Comparison of ENCODE assay signal across 21 cellular contexts in the genomic region with DNA sequence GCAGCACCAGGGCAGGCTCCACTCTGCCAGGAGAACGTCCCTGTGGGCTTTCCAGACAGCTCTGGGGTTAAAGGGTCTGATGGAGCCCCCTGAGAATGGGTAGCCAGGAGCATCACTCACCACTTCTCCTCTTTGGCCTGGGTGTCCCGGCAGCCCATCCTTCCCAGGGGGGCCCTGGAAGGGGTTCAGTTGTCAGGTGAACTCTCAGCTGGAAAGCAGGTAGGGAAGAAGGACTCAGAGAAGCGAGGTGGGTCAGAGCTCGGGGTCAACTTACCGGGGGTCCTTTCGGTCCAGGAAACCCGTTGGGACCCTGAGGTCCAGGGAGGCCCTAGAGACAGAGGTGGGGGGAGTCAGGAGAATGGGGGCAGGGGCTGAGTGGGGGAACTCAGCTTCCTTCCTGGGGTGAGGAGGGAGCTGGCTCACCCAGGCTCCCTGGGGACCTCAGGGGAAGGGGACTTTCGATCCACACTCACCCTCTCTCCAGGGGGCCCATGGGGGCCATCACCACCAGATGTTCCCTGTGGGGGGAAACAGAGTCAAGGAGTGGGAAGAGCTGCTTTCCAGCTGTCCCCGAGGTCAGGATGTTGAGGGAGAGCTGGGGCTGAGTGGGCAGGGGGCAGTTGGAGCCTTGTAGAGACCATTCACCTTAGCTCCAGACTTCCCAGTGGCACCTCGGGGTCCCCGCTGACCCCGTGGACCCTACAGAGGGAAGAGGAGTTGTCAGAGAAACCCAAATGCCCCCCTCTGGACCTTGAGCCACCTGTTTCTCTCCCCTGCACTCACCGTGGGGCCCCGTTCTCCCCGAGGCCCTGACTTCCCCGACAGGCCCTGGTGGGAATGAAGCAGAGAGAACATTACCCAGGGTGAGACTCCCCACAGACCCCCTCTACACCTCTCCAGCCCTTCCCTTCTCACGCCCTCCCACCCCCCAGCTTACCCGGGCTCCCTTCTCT.
"Had no signal": no experiment of that assay in that cellular context is flagged by ENCODE, and none has a peak within 500 bp of the region (broad histone marks: within the 10 kb centered on the region; RNA-seq: fewer than 3 reads in every experiment).

No MANE protein-coding gene starts in this region.

- H3K27ac ChIP-seq: coronary artery, neural progenitor cell, right atrium auricular region, suprapubic skin, thyroid gland, uterus had no signal

- H2AFZ ChIP-seq: neural progenitor cell had no signal

- H3K9me3 Mint-ChIP-seq: endodermal cell; naive thymus-derived CD8-positive, alpha-beta T cell; neural progenitor cell; stimulated activated effector memory CD8-positive, alpha-beta T cell treated with anti-CD3 and anti-CD28 coated beads, Interleukin-12 subunit alpha, Interleukin-12 subunit beta, amount 100 ng/mL, for 72 hours; type B pancreatic cell had no signal

- ATAC-seq: naive thymus-derived CD8-positive, alpha-beta T cell; stimulated activated effector memory CD8-positive, alpha-beta T cell treated with anti-CD3 and anti-CD28 coated beads, Interleukin-12 subunit alpha, Interleukin-12 subunit beta, amount 100 ng/mL, for 72 hours; stimulated activated naive CD8-positive, alpha-beta T cell treated with anti-CD3 and anti-CD28 coated beads, Interleukin-15, Interleukin-2, amounts not matched to agents 100 U/mL and 50 U/mL, for 24 hours had no signal

- H3K4me1 ChIP-seq: neural progenitor cell, right atrium auricular region, suprapubic skin, thyroid gland, uterus had no signal

- FAIRE-seq: endothelial cell of umbilical vein, islet of Langerhans had no signal

- H3K4me3 Mint-ChIP-seq: endodermal cell; naive thymus-derived CD8-positive, alpha-beta T cell; neural progenitor cell; stimulated activated effector memory CD8-positive, alpha-beta T cell treated with anti-CD3 and anti-CD28 coated beads, Interleukin-12 subunit alpha, Interleukin-12 subunit beta, amount 100 ng/mL, for 72 hours; type B pancreatic cell had no signal

- H3K27ac Mint-ChIP-seq: endodermal cell; stimulated activated effector memory CD8-positive, alpha-beta T cell treated with anti-CD3 and anti-CD28 coated beads, Interleukin-12 subunit alpha, Interleukin-12 subunit beta, amount 100 ng/mL, for 72 hours; type B pancreatic cell had no signal

- H3K4me1 Mint-ChIP-seq: endodermal cell; naive thymus-derived CD8-positive, alpha-beta T cell had no signal

- H3K36me3 Mint-ChIP-seq: naive thymus-derived CD8-positive, alpha-beta T cell; neural progenitor cell; stimulated activated effector memory CD8-positive, alpha-beta T cell treated with anti-CD3 and anti-CD28 coated beads, Interleukin-12 subunit alpha, Interleukin-12 subunit beta, amount 100 ng/mL, for 72 hours; type B pancreatic cell had no signal

- H3K4me3 ChIP-seq: coronary artery, neural progenitor cell, right atrium auricular region, smooth muscle cell, suprapubic skin, thyroid gland, uterus had no signal

- H3K9ac ChIP-seq: neural progenitor cell had no signal

- H3K27me3 ChIP-seq: neural progenitor cell, right atrium auricular region, suprapubic skin, thyroid gland, uterus had no signal

- DNase-seq: effector CD4-positive, alpha-beta T cell; foreskin melanocyte; hippocampal formation; kidney glomerular epithelial cell; occipital lobe; stimulated activated CD4-positive, alpha-beta T cell treated with anti-CD3 and anti-CD28 coated beads, Interleukin-4, amount 100 ng/mL, for 1 hour; stimulated activated CD8-positive, alpha-beta memory T cell treated with anti-CD3 and anti-CD28 coated beads, Interleukin-4, amount 100 ng/mL, for 48 hours; stimulated activated naive CD8-positive, alpha-beta T cell treated with anti-CD3 and anti-CD28 coated beads, Interleukin-15, Interleukin-2, amounts not matched to agents 100 U/mL and 50 U/mL, for 24 hours; thyroid gland; uterus had no signal

- H3K36me3 ChIP-seq: neural progenitor cell, right atrium auricular region, suprapubic skin, thyroid gland, uterus had no signal

- H3K9me3 ChIP-seq: right atrium auricular region, suprapubic skin, thyroid gland, uterus had no signal

- H3K4me2 ChIP-seq: neural progenitor cell, smooth muscle cell had no signal
